1 cellular context compared by ENCODE assay signal in the genomic region with DNA sequence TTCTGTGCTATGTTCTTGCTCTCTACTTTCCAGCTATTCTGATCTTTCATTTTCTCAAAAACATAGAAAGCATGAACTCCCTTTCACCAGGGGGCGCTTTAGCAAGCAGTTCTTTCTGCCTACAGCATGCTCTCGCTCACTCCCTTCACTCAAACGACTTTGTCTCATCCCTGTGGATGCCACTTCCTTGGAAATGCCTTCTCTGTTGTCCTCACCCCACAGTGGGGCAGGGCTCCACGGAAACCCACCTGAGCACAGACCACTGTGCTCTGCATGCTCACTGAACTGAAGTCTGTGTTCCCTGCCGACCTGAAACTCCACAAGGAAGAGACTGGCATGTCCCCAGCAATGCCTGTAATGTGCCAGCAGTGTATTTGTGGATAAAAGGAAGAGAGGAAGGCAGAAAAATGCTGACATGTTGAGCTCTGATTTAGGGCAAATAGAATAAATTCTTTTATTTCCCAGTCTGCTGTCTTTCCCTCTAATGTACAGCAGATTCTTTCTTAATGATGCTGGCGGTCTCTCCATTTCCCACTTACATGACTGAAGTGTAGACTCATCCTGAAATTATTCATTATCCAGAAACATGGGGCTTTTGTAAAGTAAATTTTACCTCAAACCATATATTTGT.
TF ChIP-seq lines count a peak whose summit lies in the region.

No MANE protein-coding gene starts in this region.

TF ChIP-seq in HEK293, 187 proteins besides CTCF, POLR2A, EP300 and RAD21 (continued from another document):
- TF ChIP-seq ZNF391 (tag by site-specific recombination; IDR thresholded peaks at IDR 0.05; ENCODE audit: borderline replicate concordance, low read depth) (no peak), ZNF239 (tag by site-specific recombination; IDR thresholded peaks at IDR 0.05) (no peak)
